9 cellular contexts compared by ENCODE assay signal in the genomic region with DNA sequence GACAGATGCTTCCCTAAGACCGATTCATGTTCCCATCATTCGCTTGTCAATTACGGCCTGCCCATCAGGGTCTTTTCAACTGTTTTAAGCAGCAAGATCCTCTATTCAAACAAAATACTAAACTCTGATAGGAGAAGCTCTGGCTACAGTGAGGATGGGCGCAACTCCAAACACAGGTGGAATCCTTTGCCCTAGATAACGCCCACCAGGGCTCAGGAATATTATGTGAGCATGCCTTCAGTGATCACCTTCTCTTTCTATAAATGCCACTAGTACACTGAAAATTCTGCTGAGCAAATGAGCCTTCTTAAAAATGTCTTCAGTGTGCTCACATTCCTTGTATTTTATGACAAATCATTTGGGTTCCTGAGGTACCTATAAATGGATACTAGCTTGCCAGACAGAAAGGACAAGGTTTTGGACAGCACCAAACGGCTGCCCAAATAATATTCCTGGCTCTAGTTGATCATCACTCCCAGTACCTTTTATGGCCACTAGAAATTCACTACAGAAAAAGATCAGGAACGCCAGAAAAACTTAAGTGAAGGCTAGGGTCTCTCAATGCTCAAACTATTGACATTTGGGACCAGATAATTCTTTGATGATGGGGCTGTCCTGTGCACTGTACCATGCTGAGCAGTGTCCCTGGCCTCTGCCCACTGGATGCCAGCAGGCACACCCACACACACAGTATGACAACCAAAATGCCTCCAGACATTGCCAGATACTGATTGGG. TPM values are rescaled to one million over a fixed set of nuclear protein-coding genes. Genes with fewer than 3 reads are reported as not detected.
DNase-seq lines count a peak whose midpoint lies in the region; ATAC-seq and TF ChIP-seq lines count a peak whose summit lies in the region.
"Had no signal": no experiment of that assay in that cellular context is flagged by ENCODE, and none has a peak within 500 bp of the region (broad histone marks: within the 10 kb centered on the region; RNA-seq: fewer than 3 reads in every experiment).

No MANE protein-coding gene starts in this region.

- peaks cover 3% of the 10 kb centered on the region for H3K27me3 Mint-ChIP-seq in neural progenitor cell (ENCODE audit: insufficient read depth, low read depth)

- DNase-seq in CD1c-positive myeloid dendritic cell (ENCODE audit: extremely low spot score): peak; percentile 23
- no peak for DNase-seq in LNCaP clone FGC (ENCODE audit: low read depth)
- DNase-seq in colonic mucosa: no peak
- no peak for DNase-seq in neural progenitor cell (ENCODE audit: low spot score)
- no peak for DNase-seq in sciatic nerve (ENCODE audit: low spot score)
- DNase-seq in DMS53 (lab: John Stamatoyannopoulos, UW): no peak
- DNase-seq in activated CD4-positive, CD25-positive, alpha-beta regulatory T cell (lab: John Stamatoyannopoulos, UW): no peak
- DNase-seq: NCI-H510A had no signal

- H3F3A ChIP-seq in neural progenitor cell (ENCODE audit: low read depth): peaks cover 61% of the 10 kb centered on the region

- H3K27ac ChIP-seq in colonic mucosa (peak overlapping the region; percentile 68), neural progenitor cell (peak overlapping the region; percentile 83)

- intact Hi-C loops in colonic mucosa (cut with DNase I) (no loop called here), sciatic nerve (cut with DNase I) (no loop called here)

- H2AFZ ChIP-seq in neural progenitor cell (replicated peaks): no peak overlapping the region

- H3K4me3 ChIP-seq in LNCaP clone FGC (ENCODE audit: low read depth, low read length): peak overlapping the region; percentile 40
- H3K4me3 ChIP-seq in colonic mucosa: peak overlapping the region; percentile 21
- H3K4me3 ChIP-seq in neural progenitor cell: peak overlapping the region; percentile 14

- peaks cover 13% of the 10 kb centered on the region for H3K36me3 ChIP-seq in colonic mucosa
- peaks cover 16% of the 10 kb centered on the region for H3K36me3 ChIP-seq in neural progenitor cell

- H3K9me3 ChIP-seq in colonic mucosa: no peaks in the 10 kb centered on the region
- no peaks in the 10 kb centered on the region for H3K9me3 ChIP-seq in neural progenitor cell (ENCODE audit: low read depth)

- H3K9ac ChIP-seq in colonic mucosa (ENCODE audit: low read depth in 2 of 2, low read length in 2 of 2) (peak overlapping the region; percentile 31 to 64), neural progenitor cell (no peak overlapping the region)

- H3K36me3 Mint-ChIP-seq in neural progenitor cell: peaks cover 35% of the 10 kb centered on the region

- TF ChIP-seq CTCF in LNCaP clone FGC (IDR thresholded peaks at IDR 0.05; ENCODE audit: control insufficient read depth, extremely low read depth, insufficient read depth): no peak
- peak; percentile 11 for TF ChIP-seq CTCF in colonic mucosa (IDR thresholded peaks at IDR 0.05)
- no peak for TF ChIP-seq CTCF in neural progenitor cell (IDR thresholded peaks at IDR 0.05)

- H3K4me1 ChIP-seq in colonic mucosa (peaks cover 19% of the 10 kb centered on the region), neural progenitor cell (peaks cover 64% of the 10 kb centered on the region)

- H3K27ac Mint-ChIP-seq in neural progenitor cell: no peak overlapping the region

- H3K4me2 ChIP-seq in neural progenitor cell: peak overlapping the region; percentile 67

- H3K79me2 ChIP-seq in neural progenitor cell (ENCODE audit: low read depth): peaks cover 100% of the 10 kb centered on the region

- no peaks in the 10 kb centered on the region for H3K9me3 Mint-ChIP-seq in neural progenitor cell

- H3K27me3 ChIP-seq in colonic mucosa (no peaks in the 10 kb centered on the region), neural progenitor cell (no peaks in the 10 kb centered on the region)

- peaks cover 59% of the 10 kb centered on the region for H3K4me1 Mint-ChIP-seq in neural progenitor cell

- H3K4me3 Mint-ChIP-seq in neural progenitor cell: peak overlapping the region; percentile 30

- peaks cover 98% of the 10 kb centered on the region for H4K20me1 ChIP-seq in neural progenitor cell (ENCODE audit: low read depth)

- ATAC-seq in sciatic nerve: no peak
- ATAC-seq in HG03565 (IDR thresholded peaks at IDR 0.05; ENCODE audit: unreplicated experiment): no peak

RNA-seq across cellular contexts. Expression of gene ZNF217, which starts 13.1 kb away (rescaled TPM):
- total RNA-seq in colonic mucosa: 10 to 100 TPM; 45.7 to 73.0 TPM
- total RNA-seq in neural progenitor cell (ENCODE audit: low replicate concordance): 76.3 and 84.4 TPM in 2 replicates
- 34.9 TPM for total RNA-seq in sciatic nerve
